35 cellular contexts compared by ENCODE assay signal in the genomic region with DNA sequence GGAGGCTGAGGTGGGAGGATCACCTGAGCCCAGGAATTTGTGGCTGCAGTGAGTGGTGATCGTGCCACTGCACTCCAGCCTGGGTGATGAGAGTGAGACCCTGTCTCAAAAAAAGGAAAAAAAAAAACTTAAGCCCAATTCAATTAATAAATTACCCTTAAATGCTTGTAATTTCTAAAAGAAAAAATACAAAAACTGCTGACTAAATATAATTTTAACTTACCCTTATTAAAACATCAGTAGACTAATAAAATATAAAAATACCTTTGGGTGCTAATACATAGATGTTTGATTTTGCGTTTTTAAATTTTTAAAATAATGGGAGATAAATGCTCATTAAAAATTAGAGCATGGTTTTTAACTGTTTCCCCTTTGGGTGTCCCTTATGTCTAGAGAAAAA. TPM values are rescaled to one million over a fixed set of nuclear protein-coding genes. Genes with fewer than 3 reads are reported as not detected.
DNase-seq lines count a peak whose midpoint lies in the region; ATAC-seq, FAIRE-seq and TF ChIP-seq lines count a peak whose summit lies in the region.
"Had no signal": no experiment of that assay in that cellular context is flagged by ENCODE, and none has a peak within 500 bp of the region (broad histone marks: within the 10 kb centered on the region; RNA-seq: fewer than 3 reads in every experiment).

No MANE protein-coding gene starts in this region.

- H3K18ac ChIP-seq in IMR-90 (ENCODE audit: low read depth, low read length): no peak overlapping the region

- CTCF ChIA-PET in IMR-90 (lab: Yijun Ruan, JAX) (no interaction called here), K562 (lab: Yijun Ruan, JAX; ENCODE audit: low intra/inter-chr PET ratio) (no interaction called here)

- no peak overlapping the region for H3K27ac Mint-ChIP-seq in endodermal cell
- H3K27ac Mint-ChIP-seq: B cell; CD4-positive, alpha-beta memory T cell; CD4-positive, alpha-beta T cell; CD4-positive, CD25-positive, alpha-beta regulatory T cell; CD8-positive, alpha-beta memory T cell; CD8-positive, alpha-beta T cell had no signal

- H3K14ac ChIP-seq in IMR-90 (replicated peaks; ENCODE audit: low read depth, low read length): no peak overlapping the region

- TF ChIP-seq RAD21 in IMR-90 (IDR thresholded peaks at IDR 0.05; ENCODE audit: low read length) (no peak), K562 (CRISPR knock-in tag; conservative IDR thresholded peaks at IDR 0.05 in 1 of 2, IDR thresholded peaks at IDR 0.05 in 1 of 2) (no peak)

- H3K9me1 ChIP-seq in IMR-90 (ENCODE audit: insufficient read depth, low read length) (peaks cover 14% of the 10 kb centered on the region), K562 (ENCODE audit: control insufficient read depth, insufficient read depth, low read length) (no peaks in the 10 kb centered on the region)

- H4K20me1 ChIP-seq in IMR-90 (ENCODE audit: insufficient read depth, low read length) (no peaks in the 10 kb centered on the region), K562 (replicated peaks; ENCODE audit: control insufficient read depth, insufficient read depth, low read length) (no peaks in the 10 kb centered on the region)
- H4K20me1 ChIP-seq: BLaER1; BLaER1 treated with 17β-estradiol and CSF1 and Interleukin-3, amounts not matched to agents 10 nM and 100 nM had no signal

- H3K9me3 ChIP-seq in IMR-90 (ENCODE audit: control insufficient read depth, insufficient read depth, low read length) (no peaks in the 10 kb centered on the region), K562 (replicated peaks; ENCODE audit: control insufficient read depth, insufficient read depth, low read depth, low read length) (no peaks in the 10 kb centered on the region), endodermal cell (ENCODE audit: control insufficient read depth, low read length) (no peaks in the 10 kb centered on the region), aorta (ENCODE audit: control insufficient read depth, low read length) (no peaks in the 10 kb centered on the region)
- H3K9me3 ChIP-seq: A549; BE2C; BLaER1; BLaER1 treated with 17β-estradiol and CSF1 and Interleukin-3, amounts not matched to agents 10 nM and 100 nM; Caco-2 had no signal

- FAIRE-seq in K562 (lab: Jason Lieb, UNC): no peak
- FAIRE-seq: A204.1, A549, D721Med had no signal

- no peak for TF ChIP-seq EP300 in K562 (IDR thresholded peaks at IDR 0.05; ENCODE audit: low read length)

- ATAC-seq in IMR-90 (ENCODE audit: low read depth) (no peak), K562 (no peak), aorta (ENCODE audit: low FRiP score) (no peak)
- ATAC-seq: A549; CD8-positive, alpha-beta T cell had no signal

- H3K4me2 ChIP-seq in IMR-90 (ENCODE audit: low read depth, low read length) (no peak overlapping the region), K562 (ENCODE audit: insufficient read depth, low read length) (no peak overlapping the region)
- H3K4me2 ChIP-seq: A549; BLaER1; BLaER1 treated with 17β-estradiol and CSF1 and Interleukin-3, amounts not matched to agents 10 nM and 100 nM had no signal

- H2AK9ac ChIP-seq in IMR-90 (replicated peaks; ENCODE audit: low read depth, low read length, poor library complexity): no peak overlapping the region

- no peak overlapping the region for H4K5ac ChIP-seq in IMR-90 (ENCODE audit: low read depth, low read length)

- H3K27ac ChIP-seq in IMR-90 (ENCODE audit: insufficient read depth, low read length) (no peak overlapping the region), K562 (ENCODE audit: extremely low read depth, low read depth, low read length) (no peak overlapping the region), endodermal cell (ENCODE audit: low read depth, low read length) (no peak overlapping the region), aorta (ENCODE audit: low read depth in 1 of 2, low read length in 2 of 2) (no peak overlapping the region)
- H3K27ac ChIP-seq: 22Rv1; A549; BLaER1; BLaER1 treated with 17β-estradiol and CSF1 and Interleukin-3, amounts not matched to agents 10 nM and 100 nM; C4-2B had no signal

- no peak overlapping the region for H2AFZ ChIP-seq in IMR-90 (replicated peaks; ENCODE audit: low read length, poor library complexity)
- H2AFZ ChIP-seq in K562 (ENCODE audit: low read depth, low read length): no peak overlapping the region

- H3K27me3 Mint-ChIP-seq in endodermal cell (ENCODE audit: insufficient read depth): peaks cover 5% of the 10 kb centered on the region

- H2BK120ac ChIP-seq in IMR-90 (ENCODE audit: low read depth, low read length): no peak overlapping the region

- POLR2A ChIA-PET in IMR-90 (lab: Charles Lee; ENCODE audit: unreplicated experiment) (no interaction called here), K562 (lab: Yijun Ruan, JAX) (interaction anchor here (0.9 kb wide), 1 partner anchor 8 kb away, joined by 3 read pairs; no protein-coding TSS in a partner anchor)

- no peaks in the 10 kb centered on the region for H3K4me1 ChIP-seq in IMR-90 (ENCODE audit: control insufficient read depth, insufficient read depth, low read length)
- no peaks in the 10 kb centered on the region; a peak in 1 of 5 replicates for H3K4me1 ChIP-seq in K562 (replicated peaks in 1 of 2; ENCODE audit: control insufficient read depth in 2 of 2, insufficient read depth in 2 of 2, low read length in 2 of 2)
- no peaks in the 10 kb centered on the region for H3K4me1 ChIP-seq in endodermal cell (ENCODE audit: control insufficient read depth, insufficient read depth, low read length)
- no peaks in the 10 kb centered on the region for H3K4me1 ChIP-seq in aorta (ENCODE audit: control insufficient read depth in 1 of 2, insufficient read depth in 2 of 2, low read length in 2 of 2)
- H3K4me1 ChIP-seq: A549; BE2C; BLaER1; BLaER1 treated with 17β-estradiol and CSF1 and Interleukin-3, amounts not matched to agents 10 nM and 100 nM; Caco-2 had no signal

- no peak overlapping the region for H2BK20ac ChIP-seq in IMR-90 (ENCODE audit: low read depth, low read length)

- dilution Hi-C loops in IMR-90 (cut with HindIII; ENCODE audit: low sequenced_read_pairs, unreplicated experiment): no loop called here

- no peaks in the 10 kb centered on the region for H3K79me2 ChIP-seq in K562 (ENCODE audit: control insufficient read depth, insufficient read depth, low read length)

- H3K36me3 ChIP-seq in IMR-90 (ENCODE audit: control insufficient read depth, insufficient read depth, low read length) (no peaks in the 10 kb centered on the region), K562 (ENCODE audit: control insufficient read depth, insufficient read depth, low read length) (no peaks in the 10 kb centered on the region), endodermal cell (ENCODE audit: control insufficient read depth, insufficient read depth, low read length) (no peaks in the 10 kb centered on the region), aorta (ENCODE audit: control insufficient read depth in 1 of 2, insufficient read depth in 2 of 2, low read length in 1 of 2) (no peaks in the 10 kb centered on the region)
- H3K36me3 ChIP-seq: BE2C; BLaER1; BLaER1 treated with 17β-estradiol and CSF1 and Interleukin-3, amounts not matched to agents 10 nM and 100 nM had no signal

- no peak for TF ChIP-seq CTCF in IMR-90 (conservative IDR thresholded peaks at IDR 0.05; ENCODE audit: low read depth, low read length)
- no peak for TF ChIP-seq CTCF in K562 (IDR thresholded peaks at IDR 0.05 in 2 of 3, conservative IDR thresholded peaks at IDR 0.05 in 1 of 3; ENCODE audit: insufficient read depth in 2 of 3, low read depth in 1 of 3, low read length in 3 of 3)
- TF ChIP-seq CTCF in endodermal cell (conservative IDR thresholded peaks at IDR 0.05): no peak

- H4K91ac ChIP-seq in IMR-90 (ENCODE audit: insufficient read depth, low read depth, low read length): no peak overlapping the region

- H3K27me3 ChIP-seq in IMR-90 (ENCODE audit: control insufficient read depth, insufficient read depth, low read length) (peaks cover 15% of the 10 kb centered on the region), K562 (ENCODE audit: control insufficient read depth in 2 of 2, insufficient read depth in 2 of 2, low read length in 2 of 2) (no peaks in the 10 kb centered on the region), endodermal cell (ENCODE audit: control insufficient read depth, insufficient read depth, low read length, poor library complexity, severe bottlenecking) (no peaks in the 10 kb centered on the region), aorta (ENCODE audit: control insufficient read depth in 1 of 2, insufficient read depth in 2 of 2, low read length in 1 of 2) (no peaks in the 10 kb centered on the region)
- H3K27me3 ChIP-seq: BLaER1; BLaER1 treated with 17β-estradiol and CSF1 and Interleukin-3, amounts not matched to agents 10 nM and 100 nM had no signal

- H4K8ac ChIP-seq in IMR-90 (ENCODE audit: low read depth in 2 of 2, low read length in 2 of 2): no peak overlapping the region

- intact Hi-C loops in IMR-90 (cut with micrococcal nuclease) (no loop called here), K562 (cut with micrococcal nuclease) (no loop called here), aorta (cut with DNase I) (no loop called here)

- TF ChIP-seq POLR2A in IMR-90 (IDR thresholded peaks at IDR 0.05; ENCODE audit: low read depth, low read length): no peak
- no peak for TF ChIP-seq POLR2A in K562 (conservative IDR thresholded peaks at IDR 0.05)

- H2AK5ac ChIP-seq in IMR-90 (ENCODE audit: low read depth, low read length): no peak overlapping the region

- no peak overlapping the region for H2BK15ac ChIP-seq in IMR-90 (ENCODE audit: low read depth, low read length)

- H3K4me3 ChIP-seq in IMR-90 (ENCODE audit: insufficient read depth, low read depth, low read length): no peak overlapping the region
- no peak overlapping the region for H3K4me3 ChIP-seq in K562
- H3K4me3 ChIP-seq in endodermal cell (ENCODE audit: low read length): no peak overlapping the region
- no peak overlapping the region for H3K4me3 ChIP-seq in aorta (ENCODE audit: low read length in 2 of 2)
- H3K4me3 ChIP-seq: A549; BLaER1; BLaER1 treated with 17β-estradiol and CSF1 and Interleukin-3, amounts not matched to agents 10 nM and 100 nM had no signal

- no peaks in the 10 kb centered on the region for H3K79me1 ChIP-seq in IMR-90 (ENCODE audit: low read depth in 1 of 2, low read length in 2 of 2)

- no TSS peak for BruUV-seq in IMR-90 (replicated peaks; lab: Mats Ljungman, UMichigan)
- BruUV-seq in K562 (replicated peaks; lab: Mats Ljungman, UMichigan): no TSS peak

- no CpG with 5 or more reads among the region's 2 CpGs for WGBS in IMR-90 (ENCODE audit: extremely low coverage in 2 of 2, insufficient read length in 1 of 2), 2 experiments
- 0% methylated on average over 2 of the region's 2 CpGs for WGBS in K562 (ENCODE audit: insufficient coverage, low coverage, missing lambda C conversion rate)
- WGBS in endodermal cell (ENCODE audit: insufficient coverage in 1 of 2, insufficient read length in 1 of 2), 2 experiments: 79 to 100% methylated on average over 1 to 2 of the region's 2 CpGs
- 84 to 87% methylated on average over 2 of the region's 2 CpGs for WGBS in aorta, 2 donors

- H3K4me3 Mint-ChIP-seq in endodermal cell: no peak overlapping the region
- H3K4me3 Mint-ChIP-seq: B cell; CD14-positive monocyte; CD4-positive, alpha-beta memory T cell; CD4-positive, alpha-beta T cell; CD8-positive, alpha-beta memory T cell; CD8-positive, alpha-beta T cell had no signal

- no peak overlapping the region for H3K56ac ChIP-seq in IMR-90 (ENCODE audit: extremely low read depth, insufficient read depth, low read length)

- H3K23ac ChIP-seq in IMR-90 (ENCODE audit: low read depth, low read length): no peak overlapping the region

- in situ Hi-C loops in IMR-90 (cut with MboI; ENCODE audit: low sequenced_read_pairs): no loop called here
- in situ Hi-C loops in K562 (cut with MboI): no loop called here

- no peak overlapping the region for H3K4ac ChIP-seq in IMR-90 (ENCODE audit: low read depth, low read length)

- DNase-seq in IMR-90 (no peak), K562 (ENCODE audit: extremely low read depth in 1 of 4, low spot score in 3 of 4) (no peak), endodermal cell (peak; percentile 13), aorta (no peak), amniotic stem cell (lab: John Stamatoyannopoulos, UW) (no peak), HUDEP-2 (lab: John Stamatoyannopoulos, UW; ENCODE audit: unreplicated experiment in 76 of 76) (no peak)
- DNase-seq: 8988T; ACHN; AML-193; BE2C; C1 segment of cervical spinal cord; Caco-2; Calu3; CD4-positive, alpha-beta memory T cell; CD4-positive, alpha-beta T cell; CD4-positive, CD25-positive, alpha-beta regulatory T cell; CD8-positive, alpha-beta memory T cell; CD8-positive, alpha-beta T cell; COR-L47; DMS 273 treated with DMSO at 0.1 percent for 48 hours; DMS153; DMS53; DMS79; DMS79 treated with DMSO at 0.1 percent for 48 hours; DND-41; EL had no signal

- peaks cover 4% of the 10 kb centered on the region for H3K4me1 Mint-ChIP-seq in endodermal cell
- H3K4me1 Mint-ChIP-seq: B cell; CD14-positive monocyte; CD4-positive, alpha-beta memory T cell; CD4-positive, CD25-positive, alpha-beta regulatory T cell; CD8-positive, alpha-beta memory T cell had no signal

- H3K9ac ChIP-seq in IMR-90 (ENCODE audit: low read depth, low read length) (no peak overlapping the region), K562 (ENCODE audit: insufficient read depth in 1 of 2, low read depth in 2 of 2, low read length in 2 of 2) (no peak overlapping the region), endodermal cell (ENCODE audit: extremely low read depth, low read length, poor library complexity, severe bottlenecking) (no peak overlapping the region)
- H3K9ac ChIP-seq: BLaER1; BLaER1 treated with 17β-estradiol and CSF1 and Interleukin-3, amounts not matched to agents 10 nM and 100 nM had no signal

- no peak overlapping the region for H2BK5ac ChIP-seq in IMR-90 (ENCODE audit: low read depth, low read length, poor library complexity, severe bottlenecking)

- H3K9me3 Mint-ChIP-seq in endodermal cell: no peaks in the 10 kb centered on the region
- H3K9me3 Mint-ChIP-seq: CD14-positive monocyte; CD4-positive, alpha-beta memory T cell; CD4-positive, alpha-beta T cell; CD8-positive, alpha-beta T cell had no signal

- H3K36me3 Mint-ChIP-seq in endodermal cell (ENCODE audit: low read depth): no peaks in the 10 kb centered on the region
- H3K36me3 Mint-ChIP-seq: CD14-positive monocyte; CD4-positive, alpha-beta memory T cell; CD4-positive, CD25-positive, alpha-beta regulatory T cell; CD8-positive, alpha-beta memory T cell; CD8-positive, alpha-beta T cell had no signal

RNA-seq across cellular contexts. Expression of a gene that starts 17.5 kb away (rescaled TPM):
- total RNA-seq in IMR-90 (2012; rRNA removed): 12.7 and 17.5 TPM in 2 replicates
- 8.5 and 10.9 TPM in 2 replicates for polyA plus RNA-seq in IMR-90 (2012; rRNA removed)
- polyA plus RNA-seq in IMR-90 (2012; cell fraction: cytosol; rRNA removed): 5.6 and 13.2 TPM in 2 replicates
- polyA plus RNA-seq in IMR-90 (2012; cell fraction: nucleus; rRNA removed; ENCODE audit: low replicate concordance): 3.1 and 7.2 TPM in 2 replicates
- total RNA-seq in K562 (2011; cell fraction: chromatin; rRNA removed; ENCODE audit: low replicate concordance): 8.4 and 8.8 TPM in 2 replicates
- 6.8 and 9.2 TPM in 2 replicates for total RNA-seq in K562 (2011; cell fraction: nucleolus; rRNA removed)
- 7.3 and 11.3 TPM in 2 replicates for total RNA-seq in K562 (2011; cell fraction: nucleoplasm; rRNA removed)
- 8.8 and 9.7 TPM in 2 replicates for total RNA-seq in K562 (2014; rRNA removed)
- total RNA-seq in K562 (2014; rRNA removed; fragmentation: Illumina TruSeq; extraction: Trizol): 12.6 and 13.1 TPM in 2 replicates
- total RNA-seq in K562 (2015; rRNA removed; fragmentation: Illumina TruSeq; extraction: Trizol): 6.5 and 7.2 TPM in 2 replicates
- total RNA-seq in K562 (2021): 10.7 and 13.9 TPM in 2 replicates
- 16.1 and 16.5 TPM in 2 replicates for polyA plus RNA-seq in K562 (2011; rRNA removed)
- 10.0 and 19.9 TPM in 2 replicates for polyA plus RNA-seq in K562 (2011; cell fraction: cytosol; rRNA removed)
- 6.8 and 9.2 TPM in 2 replicates for polyA plus RNA-seq in K562 (2011; cell fraction: nucleus; rRNA removed)
- 8.2 and 13.2 TPM in 2 replicates for polyA plus RNA-seq in K562 (2012)
- 7.7 and 8.2 TPM in 2 replicates for polyA plus RNA-seq in K562 (2014; fragmentation: Illumina TruSeq; extraction: Trizol)
- polyA plus RNA-seq in K562 (2014; fragmentation: Nextera tagmentation; extraction: Ambion mirVana): 10 to 100 TPM; 26.1 to 29.1 TPM
- 10.4 and 10.8 TPM in 2 replicates for polyA plus RNA-seq in K562 (2014; rRNA removed)
- polyA minus RNA-seq in K562 (2011; rRNA and poly(A)+ RNA removed): 8.5 and 9.7 TPM in 2 replicates
- polyA minus RNA-seq in K562 (2011; cell fraction: cytosol; rRNA and poly(A)+ RNA removed): 1.5 and 5.2 TPM in 2 replicates
- polyA minus RNA-seq in K562 (2011; cell fraction: nucleus; rRNA and poly(A)+ RNA removed): 5.1 and 6.4 TPM in 2 replicates
- 10 to 100 TPM; 20.7 to 22.8 TPM for total RNA-seq in endodermal cell
- 24.3 TPM for polyA plus RNA-seq in endodermal cell (2013, experiment 1 of 2)
- polyA plus RNA-seq in endodermal cell (2013, experiment 2 of 2): 17.2 TPM
- 10 to 100 TPM; 16.2 to 17.5 TPM for total RNA-seq in aorta
- 10 to 100 TPM; 14.9 to 17.3 TPM for polyA plus RNA-seq in aorta
